ENCODE assay signal across 12 cellular contexts in genomic region chr2:36367497-36368353, GRCh38. TPM values are rescaled to one million over a fixed set of nuclear protein-coding genes. Genes with fewer than 3 reads are reported as not detected.
DNase-seq lines count a peak whose midpoint lies in the region; ATAC-seq and TF ChIP-seq lines count a peak whose summit lies in the region.
"Had no signal": no experiment of that assay in that cellular context is flagged by ENCODE, and none has a peak within 500 bp of the region (broad histone marks: within the 10 kb centered on the region; RNA-seq: fewer than 3 reads in every experiment).

No MANE protein-coding gene starts in this region.

- ATAC-seq in PC-3 (peak; percentile 23; the same call in 1 of the 2 replicates), omental fat pad (ENCODE audit: low FRiP score) (peak; percentile 42)

- BruUV-seq in Caco-2 (replicated peaks; lab: Mats Ljungman, UMichigan) (no TSS peak), PC-3 (replicated peaks; lab: Mats Ljungman, UMichigan) (no TSS peak)

- no peak overlapping the region for H3K9ac ChIP-seq in PC-3 (ENCODE audit: low read length)

- TF ChIP-seq POLR2A in esophagus muscularis mucosa (IDR thresholded peaks at IDR 0.05; ENCODE audit: low read depth): no peak

- no peaks in the 10 kb centered on the region for H3K9me2 ChIP-seq in PC-3 (replicated peaks; ENCODE audit: low read length)

- peaks cover 78% of the 10 kb centered on the region for H3K4me1 Mint-ChIP-seq in Caco-2 (ENCODE audit: low read depth, unreplicated experiment)
- peaks cover 2% of the 10 kb centered on the region for H3K4me1 Mint-ChIP-seq in activated CD4-positive, alpha-beta memory T cell treated with anti-CD3 and anti-CD28 coated beads for 36 hours (ENCODE audit: low read depth)
- H3K4me1 Mint-ChIP-seq: B cell had no signal

- no peaks in the 10 kb centered on the region for H3K27me3 Mint-ChIP-seq in Caco-2 (ENCODE audit: insufficient read depth, unreplicated experiment)
- H3K27me3 Mint-ChIP-seq in activated CD4-positive, alpha-beta memory T cell treated with anti-CD3 and anti-CD28 coated beads for 36 hours: no peaks in the 10 kb centered on the region

- H2AFZ ChIP-seq in PC-3 (ENCODE audit: low read length): no peak overlapping the region

- H3K27ac Mint-ChIP-seq in Caco-2 (ENCODE audit: unreplicated experiment): peak overlapping the region; percentile 65
- no peak overlapping the region for H3K27ac Mint-ChIP-seq in activated CD4-positive, alpha-beta memory T cell treated with anti-CD3 and anti-CD28 coated beads for 36 hours
- H3K27ac Mint-ChIP-seq: activated T-helper 2 cell treated with anti-CD3 and anti-CD28 coated beads, Interferon-gamma antibody, Interleukin-2, Interleukin-4, amounts not matched to agents 10 μg/mL and 5 μg/mL and 100 μg/mL, durations not matched to agents 14 hours and 24 hours and 36 hours; B cell had no signal

- intact Hi-C loops in Caco-2 (cut with micrococcal nuclease; ENCODE audit: unreplicated experiment): loop anchor here (1.0 kb wide), 1 partner anchor 9 kb away; no protein-coding TSS in a partner anchor
- intact Hi-C loops in PC-3 (cut with micrococcal nuclease): loop anchor here (1.0 kb wide), 1 partner anchor 9 kb away; no protein-coding TSS in a partner anchor
- intact Hi-C loops in esophagus muscularis mucosa (cut with DNase I): no loop called here
- intact Hi-C loops in activated CD4-positive, alpha-beta memory T cell treated with anti-CD3 and anti-CD28 coated beads for 36 hours (cut with micrococcal nuclease): no loop called here

- peaks cover 71% of the 10 kb centered on the region for H4K20me1 ChIP-seq in PC-3 (ENCODE audit: low read length)

- H3K36me3 Mint-ChIP-seq in Caco-2 (ENCODE audit: insufficient read depth, unreplicated experiment): peaks cover 83% of the 10 kb centered on the region
- H3K36me3 Mint-ChIP-seq in activated CD4-positive, alpha-beta memory T cell treated with anti-CD3 and anti-CD28 coated beads for 36 hours: no peaks in the 10 kb centered on the region

- H3K4me1 ChIP-seq in Caco-2 (peaks cover 97% of the 10 kb centered on the region), PC-3 (ENCODE audit: insufficient read depth, low read length) (peaks cover 70% of the 10 kb centered on the region), esophagus muscularis mucosa (peaks cover 96 to 100% (median 99%) of the 10 kb centered on the region in 4 donors)

- WGBS in esophagus muscularis mucosa: 47% methylated on average over 9 of the region's 9 CpGs

- H3K4me3 Mint-ChIP-seq in Caco-2 (ENCODE audit: unreplicated experiment): peak overlapping the region; percentile 49
- H3K4me3 Mint-ChIP-seq in activated CD4-positive, alpha-beta memory T cell treated with anti-CD3 and anti-CD28 coated beads for 36 hours: no peak overlapping the region
- H3K4me3 Mint-ChIP-seq: B cell had no signal

- H3K27ac ChIP-seq in PC-3 (ENCODE audit: low read length) (no peak overlapping the region), esophagus muscularis mucosa (replicated peaks in 1 of 4) (peak overlapping the region; percentile 1 to 44 (median 37))

- TF ChIP-seq CTCF in Caco-2 (IDR thresholded peaks at IDR 0.05; ENCODE audit: insufficient read depth in 1 of 2, low read depth in 1 of 2, low read length in 1 of 2, severe bottlenecking in 1 of 2, unreplicated experiment in 1 of 2) (no peak), PC-3 (conservative IDR thresholded peaks at IDR 0.05; ENCODE audit: low read depth, low read length) (no peak), esophagus muscularis mucosa (IDR thresholded peaks at IDR 0.05) (no peak), omental fat pad (IDR thresholded peaks at IDR 0.05) (no peak)

- DNase-seq in Caco-2: peak in 1 of 2 experiments; percentile 43
- DNase-seq in PC-3: peak; percentile 47
- DNase-seq in esophagus muscularis mucosa (ENCODE audit: extremely low spot score): no peak
- DNase-seq in omental fat pad (ENCODE audit: low spot score): no peak
- DNase-seq in NCI-H146 (lab: John Stamatoyannopoulos, UW): no peak
- no peak for DNase-seq in dedifferentiated amniotic fluid mesenchymal stem cell (ENCODE audit: extremely low spot score)
- no peak for DNase-seq in NCI-H2029 (lab: John Stamatoyannopoulos, UW)
- DNase-seq in activated CD4-positive, alpha-beta memory T cell treated with anti-CD3 and anti-CD28 coated beads for 36 hours: no peak
- DNase-seq: NCI-H1048; stimulated activated naive CD4-positive, alpha-beta T cell treated with Interleukin-2 at 50 U/mL for 16 hours had no signal

- H3K79me2 ChIP-seq in PC-3 (ENCODE audit: low read length): peaks cover 100% of the 10 kb centered on the region

- POLR2A ChIA-PET in Caco-2 (lab: Charles Lee): interaction anchor here (0.5 kb wide), 1 partner anchor 19 kb away, joined by 3 read pairs; no protein-coding TSS in a partner anchor
- POLR2A ChIA-PET in PC-3 (lab: Charles Lee; ENCODE audit: unreplicated experiment): no interaction called here
- POLR2A ChIA-PET in activated CD4-positive, alpha-beta memory T cell treated with anti-CD3 and anti-CD28 coated beads for 36 hours (lab: Charles Lee): no interaction called here

- H3F3A ChIP-seq in PC-3 (ENCODE audit: low read length, unreplicated experiment): peaks cover 7% of the 10 kb centered on the region

- no peaks in the 10 kb centered on the region for H3K9me3 Mint-ChIP-seq in Caco-2 (ENCODE audit: unreplicated experiment)
- H3K9me3 Mint-ChIP-seq in activated CD4-positive, alpha-beta memory T cell treated with anti-CD3 and anti-CD28 coated beads for 36 hours: no peaks in the 10 kb centered on the region
- H3K9me3 Mint-ChIP-seq: activated T-helper 2 cell treated with anti-CD3 and anti-CD28 coated beads, Interferon-gamma antibody, Interleukin-2, Interleukin-4, amounts not matched to agents 10 μg/mL and 5 μg/mL and 100 μg/mL, durations not matched to agents 14 hours and 24 hours and 36 hours had no signal

- no peaks in the 10 kb centered on the region for H3K36me3 ChIP-seq in Caco-2 (ENCODE audit: control insufficient read depth, insufficient read depth, low read length)
- peaks cover 4% of the 10 kb centered on the region; the same call in 1 of the 2 replicates for H3K36me3 ChIP-seq in PC-3 (ENCODE audit: low read depth, low read length)
- peaks cover 0 to 5% (median 0%) of the 10 kb centered on the region in 4 donors for H3K36me3 ChIP-seq in esophagus muscularis mucosa

- CTCF ChIA-PET in Caco-2 (lab: Charles Lee): interaction anchor here (0.7 to 1.5 kb wide), 5 partner anchors 8 to 140 kb away, joined by 3 to 7 read pairs (median 4); no protein-coding TSS in a partner anchor
- CTCF ChIA-PET in PC-3 (lab: Charles Lee): interaction anchor here (0.7 to 1.0 kb wide), 2 partner anchors 15 to 71 kb away, joined by 3 to 4 read pairs; no protein-coding TSS in a partner anchor
- CTCF ChIA-PET in activated CD4-positive, alpha-beta memory T cell treated with anti-CD3 and anti-CD28 coated beads for 36 hours (lab: Charles Lee): interaction anchor here (1.3 to 1.5 kb wide), 3 partner anchors 10 to 17 kb away, joined by 3 to 5 read pairs (median 4); no protein-coding TSS in a partner anchor

- no peaks in the 10 kb centered on the region for H3K9me3 ChIP-seq in Caco-2
- H3K9me3 ChIP-seq in PC-3 (ENCODE audit: low read length): no peaks in the 10 kb centered on the region
- no peaks in the 10 kb centered on the region for H3K9me3 ChIP-seq in esophagus muscularis mucosa

- peak overlapping the region; percentile 64 for H3K4me2 ChIP-seq in PC-3 (ENCODE audit: low read length)

- TF ChIP-seq EP300 in esophagus muscularis mucosa (IDR thresholded peaks at IDR 0.05): no peak

- H3K4me3 ChIP-seq in Caco-2 (ENCODE audit: low read depth, low read length) (peak overlapping the region; percentile 17; the same call in 1 of the 2 replicates), PC-3 (ENCODE audit: low read length) (no peak overlapping the region; the same call in 1 of the 2 replicates), esophagus muscularis mucosa (peak overlapping the region in 2 of 4 donors; percentile 11 to 38)

- H3K27me3 ChIP-seq in Caco-2 (replicated peaks; ENCODE audit: control insufficient read depth, insufficient read depth, low read length) (no peaks in the 10 kb centered on the region), PC-3 (ENCODE audit: low read length) (no peaks in the 10 kb centered on the region), esophagus muscularis mucosa (no peaks in the 10 kb centered on the region)

RNA-seq across cellular contexts. Expression of gene CRIM1, which starts 12.1 kb away (rescaled TPM):
- total RNA-seq in Caco-2 (2022) (270 and 292 TPM in 2 replicates), PC-3 (2014; rRNA removed) (70.7 and 85.7 TPM in 2 replicates), esophagus muscularis mucosa (100 to 1,000 TPM; 140 to 429 (median 201) TPM), omental fat pad (100 to 1,000 TPM; 229 to 252 (median 233) TPM)
- 1 to 10 TPM; 5.3 to 5.5 TPM for total RNA-seq in activated CD4-positive, alpha-beta memory T cell treated with anti-CD3 and anti-CD28 coated beads for 36 hours

Comparison
In these comparisons a context has a peak if more than half of its experiments do, and no peak if none do; other contexts are left out.
1. RNA of gene CRIM1, which starts 12.1 kb away (total RNA-seq): 270 to 292 TPM in Caco-2, 229 to 252 TPM in omental fat pad, 140 to 429 TPM in esophagus muscularis mucosa and 70.7 to 85.7 TPM in PC-3; 5.3 to 5.5 TPM in activated CD4-positive, alpha-beta memory T cell treated with anti-CD3 and anti-CD28 coated beads for 36 hours; every median in the first group is over 10 times any median in the second.
2. intact Hi-C loops: an anchor here in Caco-2 (1.0 kb wide) and PC-3 (1.0 kb wide); none called in esophagus muscularis mucosa and activated CD4-positive, alpha-beta memory T cell treated with anti-CD3 and anti-CD28 coated beads for 36 hours.